In genomic region chr3:22795917-22796316, GRCh38 we compare ENCODE assay signal across 16 cellular contexts.
"Had no signal": no experiment of that assay in that cellular context is flagged by ENCODE, and none has a peak within 500 bp of the region (broad histone marks: within the 10 kb centered on the region; RNA-seq: fewer than 3 reads in every experiment).

No MANE protein-coding gene starts in this region.

- H3K79me2 ChIP-seq: hepatocyte, parathyroid adenoma had no signal

- H3K27ac Mint-ChIP-seq: activated T-helper 17 cell treated with anti-CD3 and anti-CD28 coated beads, Interleukin-2, amount 50 U/mL, for 72 hours; naive thymus-derived CD8-positive, alpha-beta T cell had no signal

- H3K9ac ChIP-seq: parathyroid adenoma had no signal

- H3K4me3 Mint-ChIP-seq: activated T-helper 17 cell treated with anti-CD3 and anti-CD28 coated beads, Interleukin-2, amount 50 U/mL, for 72 hours; naive thymus-derived CD8-positive, alpha-beta T cell had no signal

- H3K9me3 Mint-ChIP-seq: activated T-helper 17 cell treated with anti-CD3 and anti-CD28 coated beads, Interleukin-2, amount 50 U/mL, for 72 hours had no signal

- H3K4me2 ChIP-seq: hepatocyte had no signal

- H3K4me1 ChIP-seq: left lung, parathyroid adenoma, stomach had no signal

- H3K27me3 ChIP-seq: hepatocyte, left lung, stomach had no signal

- H2AFZ ChIP-seq: hepatocyte, parathyroid adenoma had no signal

- H3K27me3 Mint-ChIP-seq: activated T-helper 17 cell treated with anti-CD3 and anti-CD28 coated beads, Interleukin-2, amount 50 U/mL, for 72 hours had no signal

- H3K4me1 Mint-ChIP-seq: activated T-helper 17 cell treated with anti-CD3 and anti-CD28 coated beads, Interleukin-2, amount 50 U/mL, for 72 hours; naive thymus-derived CD8-positive, alpha-beta T cell had no signal

- DNase-seq: activated CD4-positive, alpha-beta T cell treated with anti-CD3 and anti-CD28 coated beads, Interleukin-2, amount 50 U/mL, for 48 hours; activated naive CD4-positive, alpha-beta T cell treated with Interleukin-2 at 50 U/mL for 16 hours; anterior cingulate cortex; cerebellar nuclear complex; effector CD8-positive, alpha-beta T cell; left lung; mammary epithelial cell; naive thymus-derived CD8-positive, alpha-beta T cell; stimulated activated CD4-positive, alpha-beta T cell treated with anti-CD3 and anti-CD28 coated beads, Interleukin-12 subunit alpha, Interleukin-12 subunit beta, amount 100 ng/mL, for 4 hours; stimulated activated CD4-positive, alpha-beta T cell treated with anti-CD3 and anti-CD28 coated beads, Interleukin-2, amount 100 ng/mL, for 24 hours; stomach had no signal

- H3K4me3 ChIP-seq: hepatocyte, left lung, stomach, thoracic aorta had no signal

- H3K9me3 ChIP-seq: left lung, stomach, thoracic aorta had no signal

- ATAC-seq: activated T-helper 17 cell treated with anti-CD3 and anti-CD28 coated beads, Interleukin-2, amount 50 U/mL, for 72 hours; left lung; naive thymus-derived CD8-positive, alpha-beta T cell had no signal

- H3K36me3 ChIP-seq: left lung, stomach, thoracic aorta had no signal

- H3K27ac ChIP-seq: epithelial cell of prostate, hepatocyte, left lung, parathyroid adenoma, stomach, thoracic aorta had no signal
